In genomic region chr10:7343040-7343439, GRCh38 we compare ENCODE assay signal across 27 cellular contexts.
"Had no signal": no experiment of that assay in that cellular context is flagged by ENCODE, and none has a peak within 500 bp of the region (broad histone marks: within the 10 kb centered on the region; RNA-seq: fewer than 3 reads in every experiment).

No MANE protein-coding gene starts in this region.

- H3K27ac Mint-ChIP-seq: nephron progenitor cell; stimulated activated effector memory CD8-positive, alpha-beta T cell treated with anti-CD3 and anti-CD28 coated beads, Interleukin-12 subunit alpha, Interleukin-12 subunit beta, amount 100 ng/mL, for 72 hours; stimulated activated naive B cell treated with anti-CD40 and anti-IgM and Interleukin-4, amounts not matched to agents 10 μg/mL and 1 μg/mL and 100 μg/mL, for 72 hours; stimulated activated naive CD8-positive, alpha-beta T cell treated with anti-CD3 and anti-CD28 coated beads, Interleukin-15, Interleukin-2, amounts not matched to agents 100 ng/mL and 50 ng/mL, for 24 hours had no signal

- ATAC-seq: natural killer cell treated with Interleukin-12 subunit alpha and Interleukin-12 subunit beta and Interleukin-15 and Interleukin-18, amount 100 ng/mL, for 72 hours; pancreas; right cardiac atrium; right lobe of liver; stimulated activated effector memory CD8-positive, alpha-beta T cell treated with anti-CD3 and anti-CD28 coated beads, Interleukin-12 subunit alpha, Interleukin-12 subunit beta, amount 100 ng/mL, for 72 hours; stimulated activated naive B cell treated with anti-CD40 and anti-IgM and Interleukin-4, amounts not matched to agents 10 μg/mL and 1 μg/mL and 100 μg/mL, for 72 hours had no signal

- H3K9me3 Mint-ChIP-seq: stimulated activated effector memory CD8-positive, alpha-beta T cell treated with anti-CD3 and anti-CD28 coated beads, Interleukin-12 subunit alpha, Interleukin-12 subunit beta, amount 100 ng/mL, for 72 hours had no signal

- H3K4me3 Mint-ChIP-seq: natural killer cell treated with Interleukin-12 subunit alpha and Interleukin-12 subunit beta and Interleukin-15 and Interleukin-18, amount 100 ng/mL, for 72 hours; nephron progenitor cell; neural crest cell; stimulated activated effector memory CD8-positive, alpha-beta T cell treated with anti-CD3 and anti-CD28 coated beads, Interleukin-12 subunit alpha, Interleukin-12 subunit beta, amount 100 ng/mL, for 72 hours; stimulated activated naive B cell treated with anti-CD40 and anti-IgM and Interleukin-4, amounts not matched to agents 10 μg/mL and 1 μg/mL and 100 μg/mL, for 72 hours; stimulated activated naive CD8-positive, alpha-beta T cell treated with anti-CD3 and anti-CD28 coated beads, Interleukin-15, Interleukin-2, amounts not matched to agents 100 ng/mL and 50 ng/mL, for 24 hours had no signal

- H3K4me1 ChIP-seq: pancreas, prostate gland, right lobe of liver, stomach, thyroid gland, tibial nerve, upper lobe of left lung had no signal

- H3K27ac ChIP-seq: neutrophil, pancreas, right lobe of liver, sigmoid colon, stomach, thoracic aorta, thyroid gland, tibial nerve, upper lobe of left lung, vagina had no signal

- H3K27me3 ChIP-seq: neutrophil, pancreas, right lobe of liver, sigmoid colon, stomach, thyroid gland, tibial nerve, upper lobe of left lung, vagina had no signal

- FAIRE-seq: pancreas, small intestine, urothelium cell line had no signal

- H3K36me3 ChIP-seq: neutrophil, pancreas, prostate gland, right lobe of liver, sigmoid colon, thoracic aorta, thyroid gland, upper lobe of left lung, vagina had no signal

- H3K27me3 Mint-ChIP-seq: natural killer cell treated with Interleukin-12 subunit alpha and Interleukin-12 subunit beta and Interleukin-15 and Interleukin-18, amount 100 ng/mL, for 72 hours; stimulated activated naive B cell treated with anti-CD40 and anti-IgM and Interleukin-4, amounts not matched to agents 10 μg/mL and 1 μg/mL and 100 μg/mL, for 72 hours; stimulated activated naive CD8-positive, alpha-beta T cell treated with anti-CD3 and anti-CD28 coated beads, Interleukin-15, Interleukin-2, amounts not matched to agents 100 ng/mL and 50 ng/mL, for 24 hours had no signal

- H3K9me3 ChIP-seq: neutrophil, pancreas, prostate gland, right lobe of liver, sigmoid colon, stomach, thoracic aorta, thyroid gland, tibial nerve, upper lobe of left lung, vagina had no signal

- H3K4me3 ChIP-seq: pancreas, prostate gland, right lobe of liver, sigmoid colon, stomach, thoracic aorta, thyroid gland, tibial nerve, upper lobe of left lung, vagina had no signal

- DNase-seq: nephron progenitor cell; nucleus accumbens; pancreas; right cardiac atrium; right lobe of liver; sigmoid colon; small intestine; stimulated activated CD4-positive, alpha-beta T cell treated with anti-CD3 and anti-CD28 coated beads, Interleukin-15, amount 100 ng/mL, for 24 hours; stimulated activated CD4-positive, alpha-beta T cell treated with anti-CD3 and anti-CD28 coated beads, Interleukin-2, amount 100 ng/mL, for 24 hours; stimulated activated CD4-positive, alpha-beta T cell treated with anti-CD3 and anti-CD28 coated beads, Interleukin-2, amount 100 ng/mL, for 48 hours; stimulated activated CD4-positive, alpha-beta T cell treated with anti-CD3 and anti-CD28 coated beads, Interleukin-4, amount 100 ng/mL, for 24 hours; stimulated activated naive B cell treated with anti-CD40 and anti-IgM and Interleukin-4, amounts not matched to agents 10 μg/mL and 1 μg/mL and 100 μg/mL, for 72 hours; stimulated activated naive CD4-positive, alpha-beta T cell treated with Interleukin-2 at 50 U/mL for 16 hours; stomach; thyroid gland; trophoblast cell; upper lobe of left lung had no signal
